Comparison of ENCODE assay signal across 8 cellular contexts in genomic region chr19:48899781-48900476, GRCh38.
DNase-seq lines count a peak whose midpoint lies in the region; ATAC-seq and FAIRE-seq lines count a peak whose summit lies in the region.

NUCB1 (plus strand) TSS chr19:48900312; CDS start chr19:48900797, 485 bp downstream.

- peak; percentile 65 for ATAC-seq in HG03520 (IDR thresholded peaks at IDR 0.05; ENCODE audit: unreplicated experiment)

- peak; percentile 98 for FAIRE-seq in GM19239 (lab: Jason Lieb, UNC)

- DNase-seq in Ammon's horn (ENCODE audit: low spot score) (peak; percentile 99), GM19239 (ENCODE audit: insufficient read length, low spot score) (peak; percentile 98), NCI-H748 (lab: John Stamatoyannopoulos, UW; ENCODE audit: unreplicated experiment) (peak; percentile 99), dedifferentiated amniotic fluid mesenchymal stem cell (ENCODE audit: extremely low spot score) (peak; percentile 99), left kidney (ENCODE audit: low read depth, low spot score) (peak; percentile 100)
- peak; percentile 99 for DNase-seq in activated CD4-positive, alpha-beta T cell treated with anti-CD3 and anti-CD28 coated beads, Interleukin-2, amount 50 U/mL, for 1 hour
- peak; percentile 100 for DNase-seq in stimulated activated CD4-positive, alpha-beta T cell treated with anti-CD3 and anti-CD28 coated beads, Interleukin-2, amount 100 ng/mL, for 24 hours

Comparison
In these comparisons a context has a peak if more than half of its experiments do, and no peak if none do; other contexts are left out.
1. Peak in every context shown above with its lines: DNase-seq and ATAC-seq.